9 cellular contexts compared by ENCODE assay signal in genomic region chr11:9362393-9362863, GRCh38. TPM values are rescaled to one million over a fixed set of nuclear protein-coding genes. Genes with fewer than 3 reads are reported as not detected.
DNase-seq lines count a peak whose midpoint lies in the region; ATAC-seq and TF ChIP-seq lines count a peak whose summit lies in the region.
"Had no signal": no experiment of that assay in that cellular context is flagged by ENCODE, and none has a peak within 500 bp of the region (broad histone marks: within the 10 kb centered on the region; RNA-seq: fewer than 3 reads in every experiment).

No MANE protein-coding gene starts in this region.

- peak overlapping the region; percentile 90 for H3K27ac Mint-ChIP-seq in nephron progenitor cell

- no peaks in the 10 kb centered on the region for H4K20me1 ChIP-seq in BLaER1 treated with 17β-estradiol and CSF1 and Interleukin-3, amounts not matched to agents 10 nM and 100 nM

- peaks cover 17 to 45% (median 26%) of the 10 kb centered on the region in 10 experiments for H3K4me1 ChIP-seq in BLaER1 treated with 17β-estradiol and CSF1 and Interleukin-3, amounts not matched to agents 10 nM and 100 nM

- H3K27me3 ChIP-seq in BLaER1 treated with 17β-estradiol and CSF1 and Interleukin-3, amounts not matched to agents 10 nM and 100 nM, result no peaks in the 10 kb centered on the region

- peak; percentile 9 for DNase-seq in NB4 (ENCODE audit: low read depth)
- peak; percentile 46 for DNase-seq in ecto neural progenitor cell (ENCODE audit: low spot score)
- no peak for DNase-seq in nephron progenitor cell
- DNase-seq in NCI-H1436 (lab: John Stamatoyannopoulos, UW), result no peak
- no peak for DNase-seq in cerebellum (ENCODE audit: low spot score)
- DNase-seq in NCI-H2107 (lab: John Stamatoyannopoulos, UW), result no peak
- DNase-seq: NCI-H1092 had no signal

- no peaks in the 10 kb centered on the region for H3K36me3 ChIP-seq in BLaER1 treated with 17β-estradiol and CSF1 and Interleukin-3, amounts not matched to agents 10 nM and 100 nM

- H3K9ac ChIP-seq in BLaER1 treated with 17β-estradiol and CSF1 and Interleukin-3, amounts not matched to agents 10 nM and 100 nM, result 0 out of 22 replicates have a peak overlapping the region, but pooled peaks of 2 of the 11 experiments have one; percentile 4 to 11

- H3K27me3 Mint-ChIP-seq in nephron progenitor cell (ENCODE audit: low read depth, poor library complexity), result peaks cover 3% of the 10 kb centered on the region

- peaks cover 24% of the 10 kb centered on the region for H3K4me1 Mint-ChIP-seq in nephron progenitor cell

- no peak for TF ChIP-seq POLR2A in NB4 (IDR thresholded peaks at IDR 0.05; ENCODE audit: extremely low read depth, insufficient read length)

- H3K9me3 ChIP-seq in BLaER1 treated with 17β-estradiol and CSF1 and Interleukin-3, amounts not matched to agents 10 nM and 100 nM (replicated peaks in 1 of 11), result no peaks in the 10 kb centered on the region

- H3K27ac ChIP-seq in BLaER1 treated with 17β-estradiol and CSF1 and Interleukin-3, amounts not matched to agents 10 nM and 100 nM, result peak overlapping the region in 7 of 11 experiments; percentile 0 to 97 (median 92); a peak in 10 of 22 replicates

- no peak overlapping the region for H3K4me3 Mint-ChIP-seq in nephron progenitor cell

- TF ChIP-seq CTCF in NB4 (IDR thresholded peaks at IDR 0.05; ENCODE audit: low read depth, low read length) (no peak), nephron progenitor cell (IDR thresholded peaks at IDR 0.05) (no peak)

- no peak for ATAC-seq in HG03280 (IDR thresholded peaks at IDR 0.05; ENCODE audit: unreplicated experiment)

- H3K4me3 ChIP-seq in BLaER1 treated with 17β-estradiol and CSF1 and Interleukin-3, amounts not matched to agents 10 nM and 100 nM, result no peak overlapping the region
- H3K4me3 ChIP-seq in NB4 (ENCODE audit: low read depth, low read length), result no peak overlapping the region

- no peaks in the 10 kb centered on the region for H3K9me3 Mint-ChIP-seq in nephron progenitor cell

- peak overlapping the region in 2 of 11 experiments; percentile 1 to 63; a peak in 2 of 22 replicates for H3K4me2 ChIP-seq in BLaER1 treated with 17β-estradiol and CSF1 and Interleukin-3, amounts not matched to agents 10 nM and 100 nM

- H3K36me3 Mint-ChIP-seq in nephron progenitor cell (ENCODE audit: low read depth), result no peaks in the 10 kb centered on the region

RNA-seq across cellular contexts. Expression of gene IPO7, which starts 22.0 kb away (rescaled TPM):
- 157 TPM for total RNA-seq in cerebellum

RNA-seq across cellular contexts. Expression of gene TMEM41B, which starts 48.0 kb away (rescaled TPM):
- total RNA-seq in cerebellum, result 35.9 TPM

Comparison
In these comparisons a context has a peak if more than half of its experiments do, and no peak if none do; other contexts are left out.
1. DNase-seq: peak in NB4 (single experiment) and ecto neural progenitor cell (single experiment); none in nephron progenitor cell (single experiment), NCI-H1436 (single experiment), cerebellum (single experiment) and NCI-H2107 (single experiment).